In the genomic region with DNA sequence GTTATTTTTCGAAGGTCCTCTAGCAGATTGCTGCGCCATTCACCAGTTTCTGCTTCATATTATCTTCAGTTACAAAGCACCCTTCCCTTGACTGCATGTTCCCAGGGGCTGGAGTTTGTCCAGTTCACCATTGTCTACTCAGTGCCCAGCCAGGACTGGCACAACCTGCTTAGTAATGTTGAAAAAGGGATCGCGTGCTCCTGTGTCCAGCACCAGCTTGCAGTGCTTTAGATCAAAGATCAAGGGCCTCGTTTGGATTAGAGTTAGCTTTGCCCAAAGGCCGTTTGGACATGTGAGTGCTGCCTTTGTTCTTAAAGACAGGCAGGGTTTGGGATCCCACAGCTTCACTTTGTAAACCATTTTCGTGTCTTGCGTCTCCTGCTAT, we compare ENCODE assay signal across 8 cellular contexts. TPM values are rescaled to one million over a fixed set of nuclear protein-coding genes. Genes with fewer than 3 reads are reported as not detected.
DNase-seq lines count a peak whose midpoint lies in the region; ATAC-seq, FAIRE-seq and TF ChIP-seq lines count a peak whose summit lies in the region.

No MANE protein-coding gene starts in this region.

- no peak for ATAC-seq in aorta (ENCODE audit: low FRiP score)

- H3K27ac ChIP-seq in subcutaneous abdominal adipose tissue (ENCODE audit: low read depth, low read length): no peak overlapping the region
- H3K27ac ChIP-seq in aorta (ENCODE audit: low read depth in 1 of 2, low read length in 2 of 2): no peak overlapping the region
- H3K27ac ChIP-seq in SJCRH30: no peak overlapping the region

- H3K4me3 Mint-ChIP-seq in activated CD4-positive, alpha-beta T cell treated with anti-CD3 and anti-CD28 coated beads, Interleukin-2, amount 10 ng/mL, durations not matched to agents 7 days and 5 days: peak overlapping the region; percentile 78

- H3K27me3 Mint-ChIP-seq in activated CD4-positive, alpha-beta T cell treated with anti-CD3 and anti-CD28 coated beads, Interleukin-2, amount 10 ng/mL, durations not matched to agents 7 days and 5 days: no peaks in the 10 kb centered on the region

- H3K9me3 Mint-ChIP-seq in activated CD4-positive, alpha-beta T cell treated with anti-CD3 and anti-CD28 coated beads, Interleukin-2, amount 10 ng/mL, durations not matched to agents 7 days and 5 days: no peaks in the 10 kb centered on the region

- no peak for TF ChIP-seq CTCF in WI38 (IDR thresholded peaks at IDR 0.05; ENCODE audit: low read depth, low read length)

- intact Hi-C loops in aorta (cut with DNase I): loop anchor here (2.0 to 10.0 kb wide), 3 partner anchors 36 to 530 kb away; partner anchors contain the start of gene ZNF862 (in 1 of the 2)

- DNase-seq in activated CD4-positive, alpha-beta T cell treated with anti-CD3 and anti-CD28 coated beads, Interleukin-2, amount 10 ng/mL, durations not matched to agents 7 days and 5 days: no peak
- no peak for DNase-seq in activated CD4-positive, alpha-beta T cell treated with anti-CD3 and anti-CD28 coated beads for 1 hour
- DNase-seq in aorta (no peak), SJCRH30 (no peak), MG63 (no peak)

- CTCF ChIA-PET in activated CD4-positive, alpha-beta T cell treated with anti-CD3 and anti-CD28 coated beads, Interleukin-2, amount 10 ng/mL, durations not matched to agents 7 days and 5 days (lab: Charles Lee): interaction anchor here (0.9 kb wide), 1 partner anchor 9 kb away, joined by 3 read pairs; no protein-coding TSS in a partner anchor

- no peak overlapping the region for H3K27ac Mint-ChIP-seq in activated CD4-positive, alpha-beta T cell treated with anti-CD3 and anti-CD28 coated beads, Interleukin-2, amount 10 ng/mL, durations not matched to agents 7 days and 5 days

- POLR2A ChIA-PET in activated CD4-positive, alpha-beta T cell treated with anti-CD3 and anti-CD28 coated beads, Interleukin-2, amount 10 ng/mL, durations not matched to agents 7 days and 5 days (lab: Charles Lee): no interaction called here

- no peaks in the 10 kb centered on the region for H3K27me3 ChIP-seq in subcutaneous abdominal adipose tissue (ENCODE audit: control insufficient read depth in 5 of 5, insufficient read depth in 4 of 5, low read length in 5 of 5)
- H3K27me3 ChIP-seq in aorta (ENCODE audit: control insufficient read depth in 1 of 2, insufficient read depth in 2 of 2, low read length in 1 of 2): no peaks in the 10 kb centered on the region
- no peaks in the 10 kb centered on the region for H3K27me3 ChIP-seq in SJCRH30
- no peaks in the 10 kb centered on the region for H3K27me3 ChIP-seq in MG63

- H3K9me3 ChIP-seq in subcutaneous abdominal adipose tissue (ENCODE audit: control insufficient read depth in 5 of 5, low read length in 5 of 5) (no peaks in the 10 kb centered on the region), aorta (ENCODE audit: control insufficient read depth, low read length) (no peaks in the 10 kb centered on the region), SJCRH30 (replicated peaks) (no peaks in the 10 kb centered on the region), MG63 (no peaks in the 10 kb centered on the region)

- H3K36me3 Mint-ChIP-seq in activated CD4-positive, alpha-beta T cell treated with anti-CD3 and anti-CD28 coated beads, Interleukin-2, amount 10 ng/mL, durations not matched to agents 7 days and 5 days (ENCODE audit: low read depth): peaks cover 22% of the 10 kb centered on the region

- H3K36me3 ChIP-seq in subcutaneous abdominal adipose tissue (ENCODE audit: control insufficient read depth in 5 of 5, insufficient read depth in 5 of 5, low read length in 5 of 5): peaks cover 0 to 10% (median 0%) of the 10 kb centered on the region in 5 donors
- H3K36me3 ChIP-seq in aorta (ENCODE audit: control insufficient read depth in 1 of 2, insufficient read depth in 2 of 2, low read length in 1 of 2): no peaks in the 10 kb centered on the region
- no peaks in the 10 kb centered on the region for H3K36me3 ChIP-seq in SJCRH30
- H3K36me3 ChIP-seq in MG63: no peaks in the 10 kb centered on the region

- H3K9ac ChIP-seq in subcutaneous abdominal adipose tissue (ENCODE audit: low read length in 5 of 5): peak overlapping the region in 2 of 5 donors; percentile 6 to 86

- H3K4me1 ChIP-seq in subcutaneous abdominal adipose tissue (ENCODE audit: control insufficient read depth in 5 of 5, insufficient read depth in 5 of 5, low read length in 5 of 5) (peaks cover 0 to 64% (median 53%) of the 10 kb centered on the region in 5 donors), aorta (ENCODE audit: control insufficient read depth in 1 of 2, insufficient read depth in 2 of 2, low read length in 2 of 2) (no peaks in the 10 kb centered on the region), SJCRH30 (peaks cover 9% of the 10 kb centered on the region)

- WGBS in aorta, 2 donors: 76 to 78% methylated on average over 8 of the region's 8 CpGs

- H3K4me3 ChIP-seq in WI38 (ENCODE audit: low read depth, low read length) (peak overlapping the region; percentile 75; the same call in 1 of the 2 replicates), subcutaneous abdominal adipose tissue (ENCODE audit: low read depth in 1 of 5, low read length in 5 of 5) (peak overlapping the region; percentile 70 to 82 (median 77)), aorta (ENCODE audit: low read length in 2 of 2) (no peak overlapping the region), SJCRH30 (no peak overlapping the region), MG63 (no peak overlapping the region)

- peaks cover 61% of the 10 kb centered on the region for H3K4me1 Mint-ChIP-seq in activated CD4-positive, alpha-beta T cell treated with anti-CD3 and anti-CD28 coated beads, Interleukin-2, amount 10 ng/mL, durations not matched to agents 7 days and 5 days

- FAIRE-seq in islet of Langerhans (lab: Jason Lieb, UNC): peak; percentile 9

RNA-seq across cellular contexts. Expression of gene ATP6V0E2, which starts 0.9 kb away (rescaled TPM):
- total RNA-seq in activated CD4-positive, alpha-beta T cell treated with anti-CD3 and anti-CD28 coated beads, Interleukin-2, amount 10 ng/mL, durations not matched to agents 7 days and 5 days: 10 to 100 TPM; 69.0 to 76.1 TPM
- 10 to 100 TPM; 12.2 to 19.9 TPM for total RNA-seq in aorta
- 10 to 100 TPM; 16.0 to 24.3 TPM for polyA plus RNA-seq in aorta
- 3.4 and 3.6 TPM in 2 replicates for total RNA-seq in SJCRH30 (2014; rRNA removed; shearing (Covaris generic))
- total RNA-seq in MG63 (2014; rRNA removed; shearing (Covaris generic); ENCODE audit: low replicate concordance): 18.4 and 21.9 TPM in 2 replicates

RNA-seq across cellular contexts. Expression of gene ZNF862, which starts 36.5 kb away (rescaled TPM):
- 10 to 100 TPM; 31.3 to 35.8 TPM for total RNA-seq in activated CD4-positive, alpha-beta T cell treated with anti-CD3 and anti-CD28 coated beads, Interleukin-2, amount 10 ng/mL, durations not matched to agents 7 days and 5 days
- 10 to 100 TPM; 15.8 to 30.1 TPM for total RNA-seq in aorta
- 1 to 10 TPM; 2.9 to 8.0 TPM for polyA plus RNA-seq in aorta
- total RNA-seq in SJCRH30 (2014; rRNA removed; shearing (Covaris generic)): 1.0 and 2.7 TPM in 2 replicates
- total RNA-seq in MG63 (2014; rRNA removed; shearing (Covaris generic); ENCODE audit: low replicate concordance): 0.52 and 4.5 TPM in 2 replicates

Comparison
In these comparisons a context has a peak if more than half of its experiments do, and no peak if none do; other contexts are left out.
1. H3K4me3 ChIP-seq: peak in WI38 (single experiment) and subcutaneous abdominal adipose tissue (5 of 5); none in aorta (0 of 2), SJCRH30 (single experiment) and MG63 (single experiment).